ENCODE assay signal across 27 cellular contexts in genomic region chr2:223735035-223735640, GRCh38.
DNase-seq lines count a peak whose midpoint lies in the region; TF ChIP-seq lines count a peak whose summit lies in the region.
"Had no signal": no experiment of that assay in that cellular context is flagged by ENCODE, and none has a peak within 500 bp of the region (broad histone marks: within the 10 kb centered on the region; RNA-seq: fewer than 3 reads in every experiment).

No MANE protein-coding gene starts in this region.

- peak overlapping the region; percentile 70 for H3K27ac ChIP-seq in ACC112 (ENCODE audit: low read depth, low read length)
- H3K27ac ChIP-seq: neural progenitor cell, psoas muscle had no signal

- TF ChIP-seq CTCF in cardiac fibroblast (IDR thresholded peaks at IDR 0.05; ENCODE audit: low read depth, low read length) (no peak), foreskin fibroblast (IDR thresholded peaks at IDR 0.05; ENCODE audit: low read depth, low read length) (no peak)

- DNase-seq in HT1080 (ENCODE audit: low read depth): peak; percentile 17
- DNase-seq in cardiac fibroblast (ENCODE audit: low read depth in 2 of 2): peak; percentile 42 to 82
- DNase-seq in foreskin fibroblast: peak; percentile 38 to 42
- DNase-seq in GF-D8 (lab: John Stamatoyannopoulos, UW): no peak
- no peak for DNase-seq in NCI-H82 treated with DMSO at 0.1 percent for 48 hours (lab: John Stamatoyannopoulos, UW; ENCODE audit: unreplicated experiment)
- no peak for DNase-seq in NCI-H524 treated with DMSO at 0.1 percent for 48 hours (lab: John Stamatoyannopoulos, UW)
- DNase-seq in NCI-H1105 (lab: John Stamatoyannopoulos, UW): no peak
- DNase-seq: activated CD4-positive, CD25-positive, alpha-beta regulatory T cell treated with anti-CD3 and anti-CD28 coated beads, Interleukin-2, amount 50 U/mL, for 72 hours; activated CD8-positive, alpha-beta T cell treated with anti-CD3 and anti-CD28 coated beads for 36 hours; activated naive CD4-positive, alpha-beta T cell treated with Interleukin-2 at 50 U/mL for 16 hours; activated T-cell treated with anti-CD3 and anti-CD28 coated beads, Interleukin-2, amount 50 U/mL, for 24 hours; amygdala; central memory CD4-positive, alpha-beta T cell; erythroblast; H7; MM.1S; NCI-H187; NCI-H82; OCI-M1; psoas muscle; SHP77; stimulated activated CD4-positive, alpha-beta T cell treated with anti-CD3 and anti-CD28 coated beads, Interleukin-2, amount 100 ng/mL, for 48 hours; stimulated activated naive B cell treated with anti-CD40 and anti-IgM and Interleukin-4, amounts not matched to agents 10 μg/mL and 1 μg/mL and 100 μg/mL, for 72 hours; T-cell had no signal

- peaks cover 17% of the 10 kb centered on the region for H3K4me1 ChIP-seq in ACC112 (ENCODE audit: control insufficient read depth, insufficient read depth, low read length, unreplicated experiment)
- H3K4me1 ChIP-seq: neural progenitor cell, psoas muscle had no signal

- no peaks in the 10 kb centered on the region for H3K79me2 ChIP-seq in ACC112 (ENCODE audit: control insufficient read depth, insufficient read depth, low read length, unreplicated experiment)

- H3K27me3 ChIP-seq in ACC112 (ENCODE audit: insufficient read depth, low read length): no peaks in the 10 kb centered on the region
- H3K27me3 ChIP-seq: neural progenitor cell had no signal

- no peaks in the 10 kb centered on the region for H3K36me3 ChIP-seq in ACC112 (ENCODE audit: insufficient read depth, low read length)
- H3K36me3 ChIP-seq: neural progenitor cell had no signal

- H3K4me3 ChIP-seq in ACC112 (ENCODE audit: low read depth, low read length) (no peak overlapping the region), cardiac fibroblast (replicated peaks in 1 of 2; ENCODE audit: low read depth in 2 of 2, low read length in 2 of 2) (no peak overlapping the region), foreskin fibroblast (ENCODE audit: low read depth in 1 of 2, low read length in 2 of 2) (no peak overlapping the region)
- H3K4me3 ChIP-seq: neural progenitor cell, psoas muscle, skin epidermis had no signal

- H2AFZ ChIP-seq in ACC112 (ENCODE audit: low read length, unreplicated experiment): peak overlapping the region; percentile 70
- H2AFZ ChIP-seq: neural progenitor cell had no signal

Comparison
In these comparisons a context has a peak if more than half of its experiments do, and no peak if none do; other contexts are left out.
1. DNase-seq: peak in HT1080 (single experiment), cardiac fibroblast (2 of 2) and foreskin fibroblast (2 of 2); none in GF-D8 (single experiment), NCI-H82 treated with DMSO at 0.1 percent for 48 hours (single experiment), NCI-H524 treated with DMSO at 0.1 percent for 48 hours (single experiment) and NCI-H1105 (single experiment).